ENCODE assay signal across 8 cellular contexts in the genomic region with DNA sequence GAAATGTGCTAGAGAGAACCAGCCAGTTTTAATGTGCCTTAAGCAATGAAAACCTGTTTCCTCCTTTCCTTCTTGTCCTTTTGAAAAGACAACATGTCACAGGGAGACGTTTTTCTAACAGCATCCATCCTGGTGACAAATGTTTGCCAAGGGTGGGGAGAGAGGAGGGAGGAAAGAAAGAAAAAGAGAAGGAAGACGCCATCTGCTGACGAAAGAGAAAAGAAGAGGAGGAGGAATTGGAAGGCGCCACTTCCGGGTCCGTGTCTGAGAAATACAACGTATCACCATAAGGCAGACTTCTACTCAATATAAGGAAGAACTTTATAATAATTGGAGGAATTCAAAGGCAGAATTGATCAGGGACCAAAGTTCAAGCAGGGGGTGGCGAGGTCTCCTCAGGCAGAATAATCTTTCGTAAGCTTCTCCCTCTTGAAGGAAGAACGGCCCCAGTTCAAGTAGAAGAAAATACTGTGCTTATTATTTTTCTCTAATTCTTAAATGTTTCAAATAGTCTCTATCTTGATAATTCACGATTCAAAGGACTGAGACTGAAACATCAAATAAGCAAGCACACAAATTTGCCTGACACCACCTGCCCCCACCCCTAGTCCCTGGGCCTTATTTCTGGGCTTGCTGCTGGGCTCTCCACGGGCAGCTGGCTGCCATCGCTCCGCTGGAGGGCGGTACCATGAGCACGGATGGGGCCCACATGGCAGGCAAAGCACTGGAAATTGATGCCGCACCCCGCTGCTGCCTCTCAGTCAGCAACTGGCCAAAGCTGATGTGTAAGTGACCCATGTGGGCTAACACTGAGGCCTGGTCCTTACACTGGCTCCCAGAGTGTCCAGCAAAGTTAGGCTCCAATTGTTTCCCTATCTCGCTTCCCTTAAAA.
DNase-seq lines count a peak whose midpoint lies in the region; ATAC-seq and TF ChIP-seq lines count a peak whose summit lies in the region.

No MANE protein-coding gene starts in this region.

- H3K4me1 Mint-ChIP-seq in activated naive CD8-positive, alpha-beta T cell treated with anti-CD3 and anti-CD28 coated beads, Interleukin-2, amount 10 ng/mL, durations not matched to agents 7 days and 5 days, result peaks cover 55% of the 10 kb centered on the region

- H3K9me3 Mint-ChIP-seq in activated naive CD8-positive, alpha-beta T cell treated with anti-CD3 and anti-CD28 coated beads, Interleukin-2, amount 10 ng/mL, durations not matched to agents 7 days and 5 days, result peaks cover 8% of the 10 kb centered on the region

- intact Hi-C loops in A673 (cut with micrococcal nuclease; ENCODE audit: unreplicated experiment) (loop anchor here (1.0 to 5.0 kb wide), 2 partner anchors 45 to 110 kb away; no protein-coding TSS in a partner anchor), head of caudate nucleus (cut with DNase I) (loop anchor here (5.0 kb wide), 1 partner anchor 110 kb away; no protein-coding TSS in a partner anchor), posterior cingulate gyrus (cut with DNase I) (loop anchor here (1.0 kb wide), 1 partner anchor 111 kb away; no protein-coding TSS in a partner anchor)

- no peaks in the 10 kb centered on the region for H3K36me3 ChIP-seq in A673 (ENCODE audit: insufficient read depth, low read length, poor library complexity, severe bottlenecking)

- CTCF ChIA-PET in A673 (lab: Charles Lee), result interaction anchor here (0.5 to 1.2 kb wide), 2 partner anchors 14 to 111 kb away, joined by 10 to 11 read pairs; no protein-coding TSS in a partner anchor

- H3K4me1 ChIP-seq in A673 (ENCODE audit: insufficient read depth, low read length, poor library complexity, severe bottlenecking), result peaks cover 58% of the 10 kb centered on the region

- peak overlapping the region; percentile 1 for H3K4me3 ChIP-seq in A673 (ENCODE audit: low read depth, low read length, poor library complexity, severe bottlenecking)

- ATAC-seq in HG03520 (IDR thresholded peaks at IDR 0.05; ENCODE audit: unreplicated experiment) (peak; percentile 42), HG02970 (IDR thresholded peaks at IDR 0.05; ENCODE audit: low FRiP score, unreplicated experiment) (no peak)
- peak; percentile 62 for ATAC-seq in activated naive CD8-positive, alpha-beta T cell treated with anti-CD3 and anti-CD28 coated beads, Interleukin-2, amount 10 ng/mL, durations not matched to agents 7 days and 5 days (ENCODE audit: low read depth)

- peak overlapping the region; percentile 95 for H3K27ac ChIP-seq in A673 (ENCODE audit: low read depth, low read length, poor library complexity, severe bottlenecking)

- POLR2A ChIA-PET in A673 (lab: Charles Lee; ENCODE audit: low non-redundant PET), result interaction anchor here (0.6 kb wide), 1 partner anchor 47 kb away, joined by 4 read pairs; no protein-coding TSS in a partner anchor
- POLR2A ChIA-PET in activated naive CD8-positive, alpha-beta T cell treated with anti-CD3 and anti-CD28 coated beads, Interleukin-2, amount 10 ng/mL, durations not matched to agents 7 days and 5 days (lab: Charles Lee), result interaction anchor here (0.8 to 1.5 kb wide), 5 partner anchors 19 to 113 kb away, joined by 3 to 5 read pairs (median 4); no protein-coding TSS in a partner anchor

- no peaks in the 10 kb centered on the region for H3K27me3 Mint-ChIP-seq in activated naive CD8-positive, alpha-beta T cell treated with anti-CD3 and anti-CD28 coated beads, Interleukin-2, amount 10 ng/mL, durations not matched to agents 7 days and 5 days

- H3K4me3 Mint-ChIP-seq in activated naive CD8-positive, alpha-beta T cell treated with anti-CD3 and anti-CD28 coated beads, Interleukin-2, amount 10 ng/mL, durations not matched to agents 7 days and 5 days, result peak overlapping the region; percentile 67

- no peaks in the 10 kb centered on the region for H3K27me3 ChIP-seq in A673 (replicated peaks; ENCODE audit: insufficient read depth, low read depth, low read length, poor library complexity)

- DNase-seq in A673 (ENCODE audit: low spot score) (peak; percentile 95), RKO (ENCODE audit: low spot score) (peak; percentile 88), head of caudate nucleus (peak; percentile 40 to 86 (median 65)), posterior cingulate gyrus (peak in 8 of 10 donors; percentile 39 to 93 (median 60))
- no peak for DNase-seq in activated naive CD8-positive, alpha-beta T cell treated with anti-CD3 and anti-CD28 coated beads, Interleukin-2, amount 10 ng/mL, durations not matched to agents 7 days and 5 days

- BruUV-seq in A673 (replicated peaks; lab: Mats Ljungman, UMichigan), result TSS peak; percentile 27

- TF ChIP-seq CTCF in A673 (conservative IDR thresholded peaks at IDR 0.05; ENCODE audit: low read depth, low read length), result peak; percentile 67
- peak; percentile 53 for TF ChIP-seq CTCF in GM12872 (IDR thresholded peaks at IDR 0.05; ENCODE audit: insufficient read depth, low read depth, low read length)

- peaks cover 12% of the 10 kb centered on the region for H3K36me3 Mint-ChIP-seq in activated naive CD8-positive, alpha-beta T cell treated with anti-CD3 and anti-CD28 coated beads, Interleukin-2, amount 10 ng/mL, durations not matched to agents 7 days and 5 days

- H3K9me3 ChIP-seq in A673 (ENCODE audit: low read depth, low read length, poor library complexity, severe bottlenecking), result peaks cover 6% of the 10 kb centered on the region

- H3K27ac Mint-ChIP-seq in activated naive CD8-positive, alpha-beta T cell treated with anti-CD3 and anti-CD28 coated beads, Interleukin-2, amount 10 ng/mL, durations not matched to agents 7 days and 5 days, result peak overlapping the region; percentile 97
